In genomic region chr2:203732072-203732952, GRCh38 we compare ENCODE assay signal across 17 cellular contexts. TPM values are rescaled to one million over a fixed set of nuclear protein-coding genes. Genes with fewer than 3 reads are reported as not detected.
DNase-seq lines count a peak whose midpoint lies in the region; TF ChIP-seq lines count a peak whose summit lies in the region.
"Had no signal": no experiment of that assay in that cellular context is flagged by ENCODE, and none has a peak within 500 bp of the region (broad histone marks: within the 10 kb centered on the region; RNA-seq: fewer than 3 reads in every experiment).

No MANE protein-coding gene starts in this region.

- H3K4me1 ChIP-seq in breast epithelium (no peaks in the 10 kb centered on the region), skeletal muscle tissue (ENCODE audit: control insufficient read depth in 3 of 3, insufficient read depth in 3 of 3, low read length in 3 of 3) (peaks cover 9 to 21% (median 10%) of the 10 kb centered on the region in 3 donors), mesenchymal stem cell (ENCODE audit: control insufficient read depth, insufficient read depth, low read depth, low read length) (no peaks in the 10 kb centered on the region)
- H3K4me1 ChIP-seq: colonic mucosa had no signal

- intact Hi-C loops in MCF 10A (cut with micrococcal nuclease) (no loop called here), breast epithelium (cut with DNase I; ENCODE audit: low total_unique reads) (no loop called here)

- H3K79me1 ChIP-seq in mesenchymal stem cell (replicated peaks; ENCODE audit: low read length, poor library complexity, severe bottlenecking) = no peaks in the 10 kb centered on the region

- CTCF ChIA-PET in MCF 10A (lab: Yijun Ruan, JAX) = interaction anchor here (0.6 to 1.8 kb wide), 9 partner anchors 17 to 83 kb away, joined by 3 to 5 read pairs (median 4); partner anchors contain the start of gene CD28

- H3K27ac ChIP-seq in breast epithelium = no peak overlapping the region
- H3K27ac ChIP-seq in skeletal muscle tissue (ENCODE audit: low read depth, low read length) = peak overlapping the region; percentile 67
- H3K27ac ChIP-seq in mesenchymal stem cell (ENCODE audit: low read length, poor library complexity, severe bottlenecking) = no peak overlapping the region
- H3K27ac ChIP-seq: colonic mucosa, stomach had no signal

- H3K27ac Mint-ChIP-seq in MCF 10A (ENCODE audit: low read depth, unreplicated experiment) = peak overlapping the region; percentile 92
- H3K27ac Mint-ChIP-seq in activated naive CD8-positive, alpha-beta T cell treated with anti-CD3 and anti-CD28 coated beads for 36 hours = peak overlapping the region; percentile 100
- H3K27ac Mint-ChIP-seq: memory B cell, WTC11 had no signal

- H3K9me3 Mint-ChIP-seq in MCF 10A (ENCODE audit: unreplicated experiment) = no peaks in the 10 kb centered on the region
- peaks cover 11% of the 10 kb centered on the region for H3K9me3 Mint-ChIP-seq in activated naive CD8-positive, alpha-beta T cell treated with anti-CD3 and anti-CD28 coated beads for 36 hours
- H3K9me3 Mint-ChIP-seq: memory B cell, WTC11 had no signal

- no peak overlapping the region for H4K91ac ChIP-seq in mesenchymal stem cell (ENCODE audit: low read length)

- peak overlapping the region in 1 of 2 experiments; percentile 65 for H3K14ac ChIP-seq in mesenchymal stem cell (ENCODE audit: low read length in 2 of 2)

- H3K18ac ChIP-seq in mesenchymal stem cell (ENCODE audit: low read depth in 1 of 2, low read length in 2 of 2) = no peak overlapping the region

- no peak overlapping the region for H4K8ac ChIP-seq in mesenchymal stem cell (ENCODE audit: low read length)

- TF ChIP-seq CTCF in MCF 10A (IDR thresholded peaks at IDR 0.05; ENCODE audit: unreplicated experiment) (no peak), breast epithelium (IDR thresholded peaks at IDR 0.05) (no peak)

- no peaks in the 10 kb centered on the region for H3K36me3 Mint-ChIP-seq in MCF 10A (ENCODE audit: insufficient read depth, unreplicated experiment)
- H3K36me3 Mint-ChIP-seq in activated naive CD8-positive, alpha-beta T cell treated with anti-CD3 and anti-CD28 coated beads for 36 hours = peaks cover 89% of the 10 kb centered on the region
- H3K36me3 Mint-ChIP-seq: memory B cell, WTC11 had no signal

- DNase-seq in MCF 10A (ENCODE audit: unreplicated experiment) (no peak), breast epithelium (ENCODE audit: low spot score in 2 of 2) (no peak), NCI-H510A (lab: John Stamatoyannopoulos, UW) (peak; percentile 26), mesenchymal stem cell (no peak), dermis blood vessel endothelial cell (no peak), NCI-H2029 (lab: John Stamatoyannopoulos, UW) (no peak)
- DNase-seq in activated naive CD8-positive, alpha-beta T cell treated with anti-CD3 and anti-CD28 coated beads for 36 hours = no peak
- DNase-seq: activated gamma-delta T cell; colonic mucosa; HCEC 1CT; Right ventricle myocardium superior; stimulated activated CD4-positive, alpha-beta T cell treated with anti-CD3 and anti-CD28 coated beads, Interleukin-4, amount 100 ng/mL, for 24 hours; stomach had no signal

- no peak overlapping the region for H2AFZ ChIP-seq in mesenchymal stem cell (ENCODE audit: low read depth, low read length)

- H2AK5ac ChIP-seq in mesenchymal stem cell (ENCODE audit: low read length, severe bottlenecking) = no peak overlapping the region

- no peak overlapping the region for H2BK12ac ChIP-seq in mesenchymal stem cell (ENCODE audit: low read length in 2 of 2)

- H3K4me3 Mint-ChIP-seq in MCF 10A (ENCODE audit: unreplicated experiment) = no peak overlapping the region
- H3K4me3 Mint-ChIP-seq in activated naive CD8-positive, alpha-beta T cell treated with anti-CD3 and anti-CD28 coated beads for 36 hours = no peak overlapping the region
- H3K4me3 Mint-ChIP-seq: memory B cell, WTC11 had no signal

- no peaks in the 10 kb centered on the region for H3K27me3 Mint-ChIP-seq in MCF 10A (ENCODE audit: insufficient read depth, unreplicated experiment)
- H3K27me3 Mint-ChIP-seq in activated naive CD8-positive, alpha-beta T cell treated with anti-CD3 and anti-CD28 coated beads for 36 hours = no peaks in the 10 kb centered on the region

- no peak for TF ChIP-seq POLR2A in breast epithelium (IDR thresholded peaks at IDR 0.05)

- no peak overlapping the region for H3K4ac ChIP-seq in mesenchymal stem cell (ENCODE audit: low read depth in 1 of 2, low read length in 2 of 2)

- H2BK120ac ChIP-seq in mesenchymal stem cell (ENCODE audit: low read depth, low read length) = no peak overlapping the region

- H3K9me3 ChIP-seq in breast epithelium (no peaks in the 10 kb centered on the region), skeletal muscle tissue (ENCODE audit: control insufficient read depth in 3 of 3, low read length in 3 of 3) (no peaks in the 10 kb centered on the region), mesenchymal stem cell (ENCODE audit: control insufficient read depth, low read length) (no peaks in the 10 kb centered on the region)
- H3K9me3 ChIP-seq: colonic mucosa, stomach had no signal

- WGBS in mesenchymal stem cell = 87% methylated on average over 6 of the region's 6 CpGs

- H3K4me1 Mint-ChIP-seq in MCF 10A (ENCODE audit: insufficient read depth, unreplicated experiment) = peaks cover 26% of the 10 kb centered on the region
- H3K4me1 Mint-ChIP-seq in activated naive CD8-positive, alpha-beta T cell treated with anti-CD3 and anti-CD28 coated beads for 36 hours = peaks cover 91% of the 10 kb centered on the region
- H3K4me1 Mint-ChIP-seq: memory B cell had no signal

- H3K36me3 ChIP-seq in breast epithelium (no peaks in the 10 kb centered on the region), skeletal muscle tissue (ENCODE audit: control insufficient read depth in 3 of 3, insufficient read depth in 3 of 3, low read length in 3 of 3) (no peaks in the 10 kb centered on the region), mesenchymal stem cell (ENCODE audit: control insufficient read depth in 1 of 2, insufficient read depth in 2 of 2, low read depth in 1 of 2, low read length in 2 of 2) (no peaks in the 10 kb centered on the region)
- H3K36me3 ChIP-seq: colonic mucosa, stomach had no signal

- H3K9ac ChIP-seq in skeletal muscle tissue (ENCODE audit: low read depth in 1 of 3, low read length in 3 of 3) = peak overlapping the region in 2 of 3 donors; percentile 24 to 28
- no peak overlapping the region for H3K9ac ChIP-seq in mesenchymal stem cell (ENCODE audit: low read length)

- H3K27me3 ChIP-seq in breast epithelium (no peaks in the 10 kb centered on the region), skeletal muscle tissue (ENCODE audit: control insufficient read depth in 3 of 3, insufficient read depth in 3 of 3, low read length in 3 of 3) (no peaks in the 10 kb centered on the region), mesenchymal stem cell (ENCODE audit: control insufficient read depth in 1 of 2, insufficient read depth in 1 of 2, low read length in 2 of 2) (no peaks in the 10 kb centered on the region)
- H3K27me3 ChIP-seq: colonic mucosa, stomach had no signal

- H2BK5ac ChIP-seq in mesenchymal stem cell (ENCODE audit: low read depth, low read length, poor library complexity, severe bottlenecking) = no peak overlapping the region

- no TSS peak for BruUV-seq in MCF 10A (replicated peaks; lab: Mats Ljungman, UMichigan)

- H3K4me3 ChIP-seq in breast epithelium = no peak overlapping the region
- peak overlapping the region in 2 of 3 donors; percentile 9 to 42 for H3K4me3 ChIP-seq in skeletal muscle tissue (ENCODE audit: low read length in 3 of 3)
- H3K4me3 ChIP-seq in mesenchymal stem cell (ENCODE audit: insufficient read depth in 1 of 2, low read depth in 1 of 2, low read length in 2 of 2) = no peak overlapping the region
- H3K4me3 ChIP-seq: colonic mucosa, stomach had no signal

- POLR2A ChIA-PET in MCF 10A (lab: Yijun Ruan, JAX) = interaction anchor here (1.1 to 2.3 kb wide), 3 partner anchors 8 to 27 kb away, joined by 4 to 14 read pairs (median 4); no protein-coding TSS in a partner anchor

- peak overlapping the region in 1 of 2 experiments; percentile 72 for H3K23ac ChIP-seq in mesenchymal stem cell (ENCODE audit: low read length in 2 of 2)

- H2BK15ac ChIP-seq in mesenchymal stem cell (ENCODE audit: low read depth, poor library complexity, severe bottlenecking) = no peak overlapping the region

- H3K4me2 ChIP-seq in mesenchymal stem cell (ENCODE audit: low read length, poor library complexity, severe bottlenecking) = no peak overlapping the region

RNA-seq across cellular contexts. Expression of gene CD28, which starts 25.9 kb away (rescaled TPM):
- total RNA-seq in MCF 10A (2022) (not detected in 2 replicates), breast epithelium (1 to 10 TPM; 2.2 to 4.2 (median 2.9) TPM), skeletal muscle tissue (4.2 TPM), dermis blood vessel endothelial cell (under 0.01 and 0.05 TPM in 2 replicates)
- total RNA-seq in activated naive CD8-positive, alpha-beta T cell treated with anti-CD3 and anti-CD28 coated beads for 36 hours = 10 to 100 TPM; 84.0 to 88.8 TPM
- 0.01 TPM for polyA plus RNA-seq in mesenchymal stem cell (2013, experiment 1 of 2)
- 0.01 TPM for polyA plus RNA-seq in mesenchymal stem cell (2013, experiment 2 of 2)
- total RNA-seq: fibroblast of lung had no signal

Comparison
In these comparisons a context has a peak if more than half of its experiments do, and no peak if none do; other contexts are left out.
1. H3K4me3 ChIP-seq: peak in skeletal muscle tissue (2 of 3); none in breast epithelium (0 of 3) and mesenchymal stem cell (0 of 2).
2. RNA of gene CD28, which starts 25.9 kb away (total RNA-seq): 84.0 to 88.8 TPM in activated naive CD8-positive, alpha-beta T cell treated with anti-CD3 and anti-CD28 coated beads for 36 hours; 4.2 TPM in skeletal muscle tissue (single experiment), 2.2 to 4.2 TPM in breast epithelium, not detected in MCF 10A and under 0.01 to 0.05 TPM in dermis blood vessel endothelial cell; every median in the first group is over 10 times any median in the second.